Comparison of ENCODE assay signal across 19 cellular contexts in the genomic region with DNA sequence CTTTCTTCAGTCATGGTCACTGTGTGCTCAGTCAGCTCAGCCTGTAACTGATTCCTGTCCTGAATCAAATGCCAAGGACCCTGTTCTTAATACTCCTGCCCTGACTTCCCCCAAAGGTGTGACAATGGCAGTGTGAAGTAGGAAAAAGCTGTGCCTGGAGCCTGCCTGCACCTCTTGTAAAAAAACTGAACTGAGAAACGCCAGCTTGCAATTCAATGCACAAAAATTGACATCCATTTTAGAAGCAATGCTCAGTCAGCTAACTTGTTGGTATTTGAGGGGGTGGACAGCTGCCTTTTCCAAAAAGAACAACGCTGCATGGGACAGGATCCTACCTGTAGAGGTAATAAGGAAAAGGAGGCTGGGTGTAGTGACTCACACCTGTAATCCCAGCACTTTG.
DNase-seq lines count a peak whose midpoint lies in the region; ATAC-seq, FAIRE-seq and TF ChIP-seq lines count a peak whose summit lies in the region.
"Had no signal": no experiment of that assay in that cellular context is flagged by ENCODE, and none has a peak within 500 bp of the region (broad histone marks: within the 10 kb centered on the region; RNA-seq: fewer than 3 reads in every experiment).

No MANE protein-coding gene starts in this region.

- H2BK20ac ChIP-seq in IMR-90 (ENCODE audit: low read depth, low read length), result no peak overlapping the region

- H4K12ac ChIP-seq in trophoblast cell (ENCODE audit: low read depth, low read length), result no peak overlapping the region

- H2AK9ac ChIP-seq in IMR-90 (replicated peaks; ENCODE audit: low read depth, low read length, poor library complexity), result no peak overlapping the region

- H3K79me1 ChIP-seq in IMR-90 (ENCODE audit: low read depth in 1 of 2, low read length in 2 of 2), result no peaks in the 10 kb centered on the region
- H3K79me1 ChIP-seq in trophoblast cell (ENCODE audit: low read length), result peaks cover 42% of the 10 kb centered on the region

- in situ Hi-C loops in IMR-90 (cut with MboI; ENCODE audit: low sequenced_read_pairs) (no loop called here), K562 (cut with MboI) (no loop called here)

- H3K4me2 ChIP-seq in A549, result no peak overlapping the region
- no peak overlapping the region for H3K4me2 ChIP-seq in IMR-90 (ENCODE audit: low read depth, low read length)
- no peak overlapping the region for H3K4me2 ChIP-seq in K562 (ENCODE audit: insufficient read depth, low read length)
- no peak overlapping the region for H3K4me2 ChIP-seq in trophoblast cell (ENCODE audit: low read length)

- H3K79me2 ChIP-seq in K562 (ENCODE audit: control insufficient read depth, insufficient read depth, low read length), result peaks cover 51% of the 10 kb centered on the region
- peaks cover 5% of the 10 kb centered on the region for H3K79me2 ChIP-seq in trophoblast cell (ENCODE audit: control insufficient read depth, insufficient read depth, low read length, poor library complexity)

- TF ChIP-seq POLR2A in A549 (IDR thresholded peaks at IDR 0.05; ENCODE audit: low read length) (no peak), IMR-90 (IDR thresholded peaks at IDR 0.05; ENCODE audit: low read depth, low read length) (no peak), K562 (conservative IDR thresholded peaks at IDR 0.05) (no peak)

- H4K8ac ChIP-seq in IMR-90 (ENCODE audit: low read depth in 2 of 2, low read length in 2 of 2) (no peak overlapping the region), trophoblast cell (ENCODE audit: low read depth, low read length) (peak overlapping the region; percentile 43)

- no peak overlapping the region for H4K5ac ChIP-seq in IMR-90 (ENCODE audit: low read depth, low read length)

- H3K23ac ChIP-seq in IMR-90 (ENCODE audit: low read depth, low read length) (no peak overlapping the region), trophoblast cell (ENCODE audit: low read length) (no peak overlapping the region)

- H2BK15ac ChIP-seq in IMR-90 (ENCODE audit: low read depth, low read length), result no peak overlapping the region

- H3K9me1 ChIP-seq in IMR-90 (ENCODE audit: insufficient read depth, low read length) (peaks cover 15% of the 10 kb centered on the region), K562 (ENCODE audit: control insufficient read depth, insufficient read depth, low read length) (no peaks in the 10 kb centered on the region)

- WGBS in A549 (ENCODE audit: missing lambda C conversion rate), result 81% methylated on average over 2 of the region's 2 CpGs
- WGBS in IMR-90 (ENCODE audit: extremely low coverage in 2 of 2, insufficient read length in 1 of 2), 2 experiments, result no CpG with 5 or more reads among the region's 2 CpGs
- 59% methylated on average over 2 of the region's 2 CpGs for WGBS in K562 (ENCODE audit: insufficient coverage, low coverage, missing lambda C conversion rate)
- no CpG with 5 or more reads among the region's 2 CpGs for WGBS in trophoblast cell (ENCODE audit: extremely low coverage, insufficient coverage, insufficient read length)

- H3K56ac ChIP-seq in IMR-90 (ENCODE audit: extremely low read depth, insufficient read depth, low read length), result no peak overlapping the region

- H2AK5ac ChIP-seq in IMR-90 (ENCODE audit: low read depth, low read length), result no peak overlapping the region
- no peak overlapping the region for H2AK5ac ChIP-seq in trophoblast cell (ENCODE audit: low read length)

- BruUV-seq in IMR-90 (replicated peaks; lab: Mats Ljungman, UMichigan) (no TSS peak), K562 (replicated peaks; lab: Mats Ljungman, UMichigan) (no TSS peak)

- H3K4ac ChIP-seq in IMR-90 (ENCODE audit: low read depth, low read length) (no peak overlapping the region), trophoblast cell (ENCODE audit: low read depth, low read length) (no peak overlapping the region)

- no peaks in the 10 kb centered on the region for H3K36me3 ChIP-seq in IMR-90 (ENCODE audit: control insufficient read depth, insufficient read depth, low read length)
- H3K36me3 ChIP-seq in K562 (ENCODE audit: control insufficient read depth, insufficient read depth, low read length), result peaks cover 45% of the 10 kb centered on the region; the same call in 2 of the 3 replicates
- H3K36me3 ChIP-seq in trophoblast cell (ENCODE audit: control insufficient read depth in 1 of 2, insufficient read depth in 2 of 2, low read length in 2 of 2), result no peaks in the 10 kb centered on the region

- TF ChIP-seq RAD21 in A549 (conservative IDR thresholded peaks at IDR 0.05 in 1 of 2, IDR thresholded peaks at IDR 0.05 in 1 of 2) (no peak), IMR-90 (IDR thresholded peaks at IDR 0.05; ENCODE audit: low read length) (no peak), K562 (CRISPR knock-in tag; conservative IDR thresholded peaks at IDR 0.05 in 1 of 2, IDR thresholded peaks at IDR 0.05 in 1 of 2) (no peak)

- H4K91ac ChIP-seq in IMR-90 (ENCODE audit: insufficient read depth, low read depth, low read length) (no peak overlapping the region), trophoblast cell (ENCODE audit: low read depth, low read length) (peak overlapping the region; percentile 81)

- H2BK5ac ChIP-seq in IMR-90 (ENCODE audit: low read depth, low read length, poor library complexity, severe bottlenecking) (no peak overlapping the region), trophoblast cell (ENCODE audit: low read depth, low read length, poor library complexity) (peak overlapping the region; percentile 26)

- intact Hi-C loops in IMR-90 (cut with micrococcal nuclease), result no loop called here
- intact Hi-C loops in K562 (cut with micrococcal nuclease), result no loop called here

- H3K14ac ChIP-seq in IMR-90 (replicated peaks; ENCODE audit: low read depth, low read length), result no peak overlapping the region
- H3K14ac ChIP-seq in trophoblast cell (ENCODE audit: low read length), result peak overlapping the region; percentile 24

- no peak for TF ChIP-seq EP300 in A549 (IDR thresholded peaks at IDR 0.05)
- no peak for TF ChIP-seq EP300 in K562 (IDR thresholded peaks at IDR 0.05; ENCODE audit: low read length)

- DNase-seq in A549 (ENCODE audit: low read depth in 1 of 2, low spot score in 1 of 2) (no peak), IMR-90 (no peak), K562 (ENCODE audit: extremely low read depth in 1 of 4, low spot score in 3 of 4) (no peak), trophoblast cell (no peak), DMS79 treated with DMSO at 0.1 percent for 48 hours (lab: John Stamatoyannopoulos, UW) (no peak)
- no peak for DNase-seq in activated T-cell treated with anti-CD3 and anti-CD28 coated beads, Interleukin-2, amount 50 U/mL, for 1 hour
- DNase-seq: AML-193; Caco-2; CD4-positive, alpha-beta T cell; DMS79; GF-D8; GOT3; H7; HFFc6 had no signal

- H4K20me1 ChIP-seq in IMR-90 (ENCODE audit: insufficient read depth, low read length) (no peaks in the 10 kb centered on the region), K562 (replicated peaks; ENCODE audit: control insufficient read depth, insufficient read depth, low read length) (no peaks in the 10 kb centered on the region; the same call in 1 of the 2 replicates)

- peak overlapping the region; percentile 45 for H2AFZ ChIP-seq in IMR-90 (replicated peaks; ENCODE audit: low read length, poor library complexity)
- no peak overlapping the region for H2AFZ ChIP-seq in K562 (ENCODE audit: low read depth, low read length)
- no peak overlapping the region for H2AFZ ChIP-seq in trophoblast cell (ENCODE audit: insufficient read depth, low read length, poor library complexity)

- no peak overlapping the region for H3K4me3 ChIP-seq in A549
- H3K4me3 ChIP-seq in IMR-90 (ENCODE audit: insufficient read depth, low read depth, low read length), result no peak overlapping the region
- no peak overlapping the region for H3K4me3 ChIP-seq in K562
- H3K4me3 ChIP-seq in trophoblast cell (ENCODE audit: low read depth, low read length), result no peak overlapping the region

- no peak overlapping the region for H3K18ac ChIP-seq in IMR-90 (ENCODE audit: low read depth, low read length)
- no peak overlapping the region for H3K18ac ChIP-seq in trophoblast cell (ENCODE audit: low read length)

- H3K9ac ChIP-seq in IMR-90 (ENCODE audit: low read depth, low read length) (no peak overlapping the region), K562 (ENCODE audit: insufficient read depth in 1 of 2, low read depth in 2 of 2, low read length in 2 of 2) (no peak overlapping the region), trophoblast cell (ENCODE audit: low read length) (no peak overlapping the region)

- dilution Hi-C loops in IMR-90 (cut with HindIII; ENCODE audit: low sequenced_read_pairs, unreplicated experiment), result no loop called here

- CTCF ChIA-PET in A549 (lab: Yijun Ruan, JAX) (interaction anchor here (0.7 to 1.4 kb wide), 6 partner anchors 18 to 652 kb away, joined by 3 to 6 read pairs (median 3); no protein-coding TSS in a partner anchor), IMR-90 (lab: Yijun Ruan, JAX) (interaction anchor here (0.7 to 0.8 kb wide), 2 partner anchors 16 kb away, joined by 3 to 5 read pairs; no protein-coding TSS in a partner anchor), K562 (lab: Yijun Ruan, JAX; ENCODE audit: low intra/inter-chr PET ratio) (no interaction called here)

- H2BK12ac ChIP-seq in trophoblast cell (ENCODE audit: low read length), result peak overlapping the region; percentile 27

- H3K9me3 ChIP-seq in A549, result peaks cover 20% of the 10 kb centered on the region
- peaks cover 6% of the 10 kb centered on the region for H3K9me3 ChIP-seq in IMR-90 (ENCODE audit: control insufficient read depth, insufficient read depth, low read length)
- no peaks in the 10 kb centered on the region for H3K9me3 ChIP-seq in K562 (replicated peaks; ENCODE audit: control insufficient read depth, insufficient read depth, low read depth, low read length)
- no peaks in the 10 kb centered on the region for H3K9me3 ChIP-seq in trophoblast cell (ENCODE audit: insufficient read depth, low read depth, low read length)

- TF ChIP-seq CTCF in A549 (IDR thresholded peaks at IDR 0.05), result no peak
- no peak for TF ChIP-seq CTCF in IMR-90 (conservative IDR thresholded peaks at IDR 0.05; ENCODE audit: low read depth, low read length)
- TF ChIP-seq CTCF in K562 (IDR thresholded peaks at IDR 0.05 in 2 of 3, conservative IDR thresholded peaks at IDR 0.05 in 1 of 3; ENCODE audit: insufficient read depth in 2 of 3, low read depth in 1 of 3, low read length in 3 of 3), result no peak

- ATAC-seq in A549 (no peak), IMR-90 (ENCODE audit: low read depth) (no peak), K562 (no peak)
- ATAC-seq: HCT116 had no signal

- FAIRE-seq in A549 (lab: Jason Lieb, UNC) (no peak), K562 (lab: Jason Lieb, UNC) (no peak)
- FAIRE-seq: A204.1, D721Med, HTR-8/SVneo had no signal

- POLR2A ChIA-PET in A549 (lab: Yijun Ruan, JAX) (no interaction called here), IMR-90 (lab: Charles Lee; ENCODE audit: unreplicated experiment) (no interaction called here), K562 (lab: Yijun Ruan, JAX) (interaction anchor here (0.6 to 1.5 kb wide), 4 partner anchors 9 to 134 kb away, joined by 3 to 6 read pairs (median 4); no protein-coding TSS in a partner anchor)

- H3K4me1 ChIP-seq in A549 (peaks cover 37% of the 10 kb centered on the region), IMR-90 (ENCODE audit: control insufficient read depth, insufficient read depth, low read length) (peaks cover 13% of the 10 kb centered on the region), K562 (replicated peaks in 1 of 2; ENCODE audit: control insufficient read depth in 2 of 2, insufficient read depth in 2 of 2, low read length in 2 of 2) (peaks cover 0 to 8% of the 10 kb centered on the region in 2 experiments; a peak in 3 of 5 replicates), trophoblast cell (ENCODE audit: control insufficient read depth in 1 of 2, insufficient read depth in 2 of 2, low read length in 2 of 2) (peaks cover 27 to 48% of the 10 kb centered on the region in 2 experiments)

- 0 out of 6 replicates have a peak overlapping the region, but pooled peaks of 1 of the 2 experiments have one; percentile 8 for H3K27ac ChIP-seq in A549
- H3K27ac ChIP-seq in IMR-90 (ENCODE audit: insufficient read depth, low read length), result no peak overlapping the region
- no peak overlapping the region for H3K27ac ChIP-seq in K562 (ENCODE audit: extremely low read depth, low read depth, low read length)
- H3K27ac ChIP-seq in trophoblast cell (ENCODE audit: low read depth, low read length), result peak overlapping the region; percentile 19
- H3K27ac ChIP-seq: C4-2B had no signal

- H2BK120ac ChIP-seq in IMR-90 (ENCODE audit: low read depth, low read length), result no peak overlapping the region
- H2BK120ac ChIP-seq in trophoblast cell (ENCODE audit: insufficient read depth, low read length, poor library complexity), result peak overlapping the region; percentile 44

- H3K27me3 ChIP-seq in IMR-90 (ENCODE audit: control insufficient read depth, insufficient read depth, low read length) (no peaks in the 10 kb centered on the region), K562 (ENCODE audit: control insufficient read depth in 2 of 2, insufficient read depth in 2 of 2, low read length in 2 of 2) (no peaks in the 10 kb centered on the region), trophoblast cell (ENCODE audit: insufficient read depth, low read length) (no peaks in the 10 kb centered on the region)

Comparison
In these comparisons a context has a peak if more than half of its experiments do, and no peak if none do; other contexts are left out.
1. Of the 35 proteins assayed by ChIP-seq in both K562 and A549: peak only in K562: none; only in A549: MAFK; in both: none; in neither: 34.